Comparison of ENCODE assay signal across 8 cellular contexts in the genomic region with DNA sequence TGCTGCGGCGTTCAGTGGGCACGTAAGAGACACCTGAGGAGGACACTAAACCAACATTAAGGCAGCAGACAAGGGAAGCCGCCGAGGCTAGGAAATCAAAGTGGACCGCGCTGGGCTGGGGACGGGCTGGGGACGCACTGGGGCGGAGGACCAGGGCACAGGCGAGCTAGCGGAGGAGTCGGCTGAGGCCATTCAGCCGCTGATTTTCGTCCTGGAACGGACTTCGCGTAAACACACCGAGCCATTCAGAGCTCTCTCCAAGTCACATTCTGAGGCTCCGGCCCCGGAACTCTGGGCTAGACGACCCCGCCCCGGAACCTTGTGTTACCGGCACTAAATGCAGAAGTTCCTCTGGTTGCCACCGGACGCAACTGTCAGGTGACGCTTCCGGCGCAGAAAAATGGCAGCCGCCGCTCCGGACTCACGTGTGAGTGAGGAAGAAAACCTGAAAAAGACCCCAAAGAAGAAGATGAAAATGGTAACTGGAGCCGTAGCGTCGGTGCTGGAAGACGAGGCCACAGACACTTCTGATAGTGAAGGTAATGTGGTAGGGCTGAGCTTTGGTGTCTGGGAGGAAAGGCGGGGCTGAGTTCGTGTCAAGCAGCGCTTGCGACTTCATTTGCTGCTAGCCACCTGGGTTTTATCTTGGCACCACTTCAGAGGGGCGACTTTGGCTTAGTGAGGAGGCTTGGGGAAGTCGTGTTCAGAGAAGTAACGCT. TPM values are rescaled to one million over a fixed set of nuclear protein-coding genes. Genes with fewer than 3 reads are reported as not detected.
A peak's percentile ranks its signal among the peaks of the same experiment; 100 is the strongest.
DNase-seq lines count a peak whose midpoint lies in the region; ATAC-seq and TF ChIP-seq lines count a peak whose summit lies in the region.

Gene RRP15 (plus strand): TSS at position 377 of the 719 bp plus-strand sequence. CDS start 24 bp downstream, at position 401.

- peak within 1 kb of the TSS; percentile 95 for H3K4me3 Mint-ChIP-seq in progenitor cell of endocrine pancreas (ENCODE audit: low read depth)

- peak; percentile 83 for TF ChIP-seq POLR2A in GM15510 (IDR thresholded peaks at IDR 0.05; ENCODE audit: borderline replicate concordance, extremely low read depth, insufficient read length)

- ATAC-seq in HG02870 (IDR thresholded peaks at IDR 0.05; ENCODE audit: unreplicated experiment) (peak; percentile 99), left cardiac atrium (peak; percentile 98)

- peak; percentile 94 for DNase-seq in NCI-H146 (lab: John Stamatoyannopoulos, UW)
- peak; percentile 89 for DNase-seq in amniotic epithelial cell (ENCODE audit: low read depth)
- DNase-seq in left cardiac atrium: peak; percentile 91
- peak; percentile 83 for DNase-seq in progenitor cell of endocrine pancreas (ENCODE audit: low spot score, unreplicated experiment)
- DNase-seq in ureter (ENCODE audit: low spot score): peak; percentile 91

- H3K27me3 Mint-ChIP-seq in progenitor cell of endocrine pancreas: no peaks in the 10 kb centered on the region

- peak within 1 kb of the TSS; percentile 92 for H3K27ac Mint-ChIP-seq in progenitor cell of endocrine pancreas

- intact Hi-C loops in T-helper 1 cell treated with Interleukin-12 subunit alpha and Interleukin-12 subunit beta and Interleukin-4 antibody, amounts not matched to agents 30 ng/mL and 1 ng/mL, for 36 hours (cut with micrococcal nuclease): loop anchor here (1.0 to 2.0 kb wide), 5 partner anchors 45 to 1804 kb away; partner anchors contain the start of genes BPNT1, EPRS1, GPATCH2 and LYPLAL1
- intact Hi-C loops in left cardiac atrium (cut with DNase I): no loop called here

- no peaks in the 10 kb centered on the region for H3K36me3 Mint-ChIP-seq in progenitor cell of endocrine pancreas (ENCODE audit: insufficient read depth)

- H3K9me3 Mint-ChIP-seq in progenitor cell of endocrine pancreas (ENCODE audit: low read depth): peaks cover 2% of the 10 kb centered on the region

- peaks cover 18% of the 10 kb centered on the region for H3K4me1 Mint-ChIP-seq in progenitor cell of endocrine pancreas (ENCODE audit: low read depth)

- TF ChIP-seq CTCF in progenitor cell of endocrine pancreas (IDR thresholded peaks at IDR 0.05; ENCODE audit: unreplicated experiment): no peak

RNA-seq across cellular contexts. Expression of gene RRP15, which starts in this region (rescaled TPM):
- total RNA-seq in T-helper 1 cell treated with Interleukin-12 subunit alpha and Interleukin-12 subunit beta and Interleukin-4 antibody, amounts not matched to agents 30 ng/mL and 1 ng/mL, for 36 hours: 18.4 and 19.3 TPM in 2 replicates
- total RNA-seq in left cardiac atrium: 10 to 100 TPM; 18.5 to 25.0 TPM
- total RNA-seq in progenitor cell of endocrine pancreas: 24.6 and 25.3 TPM in 2 replicates
- 28.9 TPM for total RNA-seq in ureter

Comparison
In these comparisons a context has a peak if more than half of its experiments do, and no peak if none do; other contexts are left out.
1. Peak in every context shown above with its lines: DNase-seq and ATAC-seq.